7 cellular contexts compared by ENCODE assay signal in genomic region chr9:87590996-87591395, GRCh38.
"Had no signal": no experiment of that assay in that cellular context is flagged by ENCODE, and none has a peak within 500 bp of the region (broad histone marks: within the 10 kb centered on the region; RNA-seq: fewer than 3 reads in every experiment).

No MANE protein-coding gene starts in this region.

- DNase-seq: H9, HCEC 1CT, IMR-90, KG1 had no signal

- H3K4me3 Mint-ChIP-seq: GM23338, H9 had no signal

- H2AFZ ChIP-seq: GM23338 had no signal

- H3K9me3 Mint-ChIP-seq: GM23338, H9 had no signal

- H3K4me3 ChIP-seq: GM23338, K562 had no signal

- H3K27ac Mint-ChIP-seq: GM23338, H9 had no signal

- H3K27ac ChIP-seq: HL-60 had no signal

- ATAC-seq: GM23338 had no signal

- H3K4me2 ChIP-seq: GM23338 had no signal
